In the genomic region with DNA sequence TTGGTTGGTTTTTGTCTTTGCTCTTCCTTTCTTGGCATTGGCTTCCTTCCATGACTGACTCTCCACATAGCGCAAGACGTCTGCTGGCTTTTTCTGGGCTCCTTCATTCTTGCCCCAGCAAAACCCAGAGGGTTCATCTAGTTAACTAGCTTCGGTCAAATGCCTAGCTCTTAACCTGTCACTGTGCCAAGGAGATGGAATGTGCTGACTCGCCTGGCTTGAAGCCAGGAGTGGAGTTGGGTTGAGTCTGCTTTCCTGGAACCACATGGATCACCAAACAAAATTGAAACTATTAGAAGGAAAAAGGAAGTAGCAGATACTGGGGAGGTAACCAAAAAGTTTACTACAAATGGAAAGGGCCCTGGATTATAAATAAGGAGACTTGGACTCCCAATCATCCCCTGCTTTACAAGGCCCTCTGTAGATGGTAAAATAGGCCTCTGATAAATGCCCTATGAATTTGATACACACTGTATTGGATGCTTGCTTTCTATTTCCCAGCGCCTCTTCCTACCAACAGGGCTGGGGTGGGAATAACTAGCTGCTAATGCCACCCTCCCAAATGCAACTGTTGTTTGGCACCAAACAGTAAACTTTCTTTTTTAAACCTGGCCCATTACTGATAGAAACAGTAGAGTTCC, we compare ENCODE assay signal across 10 cellular contexts. TPM values are rescaled to one million over a fixed set of nuclear protein-coding genes. Genes with fewer than 3 reads are reported as not detected.
DNase-seq lines count a peak whose midpoint lies in the region; ATAC-seq, FAIRE-seq and TF ChIP-seq lines count a peak whose summit lies in the region.
"Had no signal": no experiment of that assay in that cellular context is flagged by ENCODE, and none has a peak within 500 bp of the region (broad histone marks: within the 10 kb centered on the region; RNA-seq: fewer than 3 reads in every experiment).

No MANE protein-coding gene starts in this region.

- H3K4ac ChIP-seq in H1 (replicated peaks; ENCODE audit: insufficient read length, low read depth, low read length): no peak overlapping the region

- no peak overlapping the region for H2BK15ac ChIP-seq in H1 (ENCODE audit: low read length)

- no peak for TF ChIP-seq CTCF in H1 (IDR thresholded peaks at IDR 0.05; ENCODE audit: control extremely low read depth in 1 of 3, insufficient read depth in 1 of 3, low read depth in 1 of 3, low read length in 3 of 3)

- no peaks in the 10 kb centered on the region for H3K79me1 ChIP-seq in H1 (ENCODE audit: low read depth, low read length)

- H3K27ac Mint-ChIP-seq in naive thymus-derived CD4-positive, alpha-beta T cell: peak overlapping the region in 7 of 9 donors; percentile 11 to 95 (median 66)
- H3K27ac Mint-ChIP-seq in activated CD4-positive, alpha-beta T cell treated with anti-CD3 and anti-CD28 coated beads, Interleukin-2, amount 10 ng/mL, durations not matched to agents 7 days and 5 days: no peak overlapping the region

- no peak overlapping the region for H3K27ac ChIP-seq in H1 (ENCODE audit: low read depth, low read length)
- H3K27ac ChIP-seq in naive thymus-derived CD4-positive, alpha-beta T cell (ENCODE audit: low read depth, low read length): no peak overlapping the region

- H2AFZ ChIP-seq in H1 (ENCODE audit: low read length): no peak overlapping the region

- H3K23me2 ChIP-seq in H1 (ENCODE audit: low read depth, low read length): no peaks in the 10 kb centered on the region

- no peak overlapping the region for H4K91ac ChIP-seq in H1 (replicated peaks; ENCODE audit: insufficient read length, low read length)

- FAIRE-seq in H1 (lab: Jason Lieb, UNC): no peak

- no peak overlapping the region for H3K23ac ChIP-seq in H1 (ENCODE audit: insufficient read length)

- H3K14ac ChIP-seq in H1 (ENCODE audit: insufficient read length): no peak overlapping the region

- peaks cover 0 to 30% of the 10 kb centered on the region in 2 experiments; a peak in 2 of 4 replicates for H3K79me2 ChIP-seq in H1 (ENCODE audit: control insufficient read depth in 1 of 2, insufficient read depth in 2 of 2, low read length in 2 of 2)

- H3K36me3 ChIP-seq in H1 (ENCODE audit: control insufficient read depth in 2 of 4, insufficient read depth in 4 of 4, low read length in 3 of 4): peaks cover 0 to 16% (median 5%) of the 10 kb centered on the region in 4 experiments; a peak in 5 of 8 replicates
- peaks cover 0 to 18% (median 0%) of the 10 kb centered on the region in 3 experiments for H3K36me3 ChIP-seq in naive thymus-derived CD4-positive, alpha-beta T cell (ENCODE audit: control insufficient read depth in 2 of 3, insufficient read depth in 3 of 3, low read length in 3 of 3)

- H3K4me1 ChIP-seq in H1 (replicated peaks in 1 of 4; ENCODE audit: control insufficient read depth in 3 of 4, insufficient read depth in 4 of 4, low read length in 3 of 4): no peaks in the 10 kb centered on the region; a peak in 1 of 7 replicates
- H3K4me1 ChIP-seq in naive thymus-derived CD4-positive, alpha-beta T cell (ENCODE audit: control insufficient read depth in 2 of 2, insufficient read depth in 2 of 2, low read length in 2 of 2): peaks cover 21 to 49% of the 10 kb centered on the region in 2 donors

- 95% methylated on average over 5 of the region's 5 CpGs; no CpG with 5 or more reads in 1 of the 2 experiments for WGBS in H1 (ENCODE audit: extremely low coverage in 1 of 2, insufficient coverage in 1 of 2, insufficient read length in 1 of 2, insufficient replicate concordance in 2 of 2, low coverage in 1 of 2, low lambda C conversion rate in 2 of 2, missing lambda C conversion rate in 1 of 2), 2 experiments

- CTCF ChIA-PET in H1 (lab: Charles Lee; ENCODE audit: partially characterized antibody): interaction anchor here (0.8 to 3.8 kb wide), 8 partner anchors 8 to 185 kb away, joined by 3 to 14 read pairs (median 4); partner anchors contain the start of gene MALT1
- CTCF ChIA-PET in naive thymus-derived CD4-positive, alpha-beta T cell (lab: Charles Lee): interaction anchor here (1.1 to 1.4 kb wide), 2 partner anchors 11 to 26 kb away, joined by 3 to 4 read pairs; no protein-coding TSS in a partner anchor
- CTCF ChIA-PET in activated CD4-positive, alpha-beta T cell treated with anti-CD3 and anti-CD28 coated beads, Interleukin-2, amount 10 ng/mL, durations not matched to agents 7 days and 5 days (lab: Charles Lee): interaction anchor here (0.8 to 1.4 kb wide), 3 partner anchors 10 to 142 kb away, joined by 3 to 4 read pairs (median 3); partner anchors contain the start of gene MALT1

- no peak overlapping the region for H3K18ac ChIP-seq in H1 (ENCODE audit: extremely low read depth, low read length)

- no peaks in the 10 kb centered on the region for H3K9me3 ChIP-seq in H1 (ENCODE audit: insufficient read depth in 2 of 2, low read depth in 1 of 2, low read length in 1 of 2)
- no peaks in the 10 kb centered on the region for H3K9me3 ChIP-seq in naive thymus-derived CD4-positive, alpha-beta T cell (ENCODE audit: control insufficient read depth in 2 of 3, low read length in 3 of 3)
- H3K9me3 ChIP-seq: upper lobe of left lung had no signal

- DNase-seq in DMS 273 (lab: John Stamatoyannopoulos, UW; ENCODE audit: unreplicated experiment): peak; percentile 78
- peak; percentile 81 for DNase-seq in NCI-H226
- DNase-seq in H1 (ENCODE audit: low read depth in 1 of 2, low spot score in 2 of 2): no peak
- DNase-seq in naive thymus-derived CD4-positive, alpha-beta T cell: no peak
- no peak for DNase-seq in activated effector memory CD4-positive, alpha-beta T cell treated with Interleukin-2 at 50 U/mL for 16 hours
- no peak for DNase-seq in stimulated activated CD4-positive, alpha-beta T cell treated with anti-CD3 and anti-CD28 coated beads, Interleukin-4, amount 100 ng/mL, for 4 hours
- no peak for DNase-seq in activated CD4-positive, alpha-beta T cell treated with anti-CD3 and anti-CD28 coated beads, Interleukin-2, amount 10 ng/mL, durations not matched to agents 7 days and 5 days
- DNase-seq in NCI-H524 (lab: John Stamatoyannopoulos, UW): no peak

- ATAC-seq in naive thymus-derived CD4-positive, alpha-beta T cell: no peak

- H4K5ac ChIP-seq in H1 (ENCODE audit: insufficient read length, low read depth, low read length): no peak overlapping the region

- H4K8ac ChIP-seq in H1 (ENCODE audit: extremely low read depth, insufficient read depth, low read length): no peak overlapping the region

- peaks cover 0 to 1% (median 0%) of the 10 kb centered on the region in 11 donors for H3K9me3 Mint-ChIP-seq in naive thymus-derived CD4-positive, alpha-beta T cell
- no peaks in the 10 kb centered on the region for H3K9me3 Mint-ChIP-seq in activated CD4-positive, alpha-beta T cell treated with anti-CD3 and anti-CD28 coated beads, Interleukin-2, amount 10 ng/mL, durations not matched to agents 7 days and 5 days

- no peak overlapping the region for H2BK120ac ChIP-seq in H1 (replicated peaks; ENCODE audit: low read depth, low read length)

- H3K4me3 ChIP-seq in H1 (ENCODE audit: extremely low read depth in 1 of 4, insufficient read depth in 2 of 4, low read depth in 3 of 4, low read length in 4 of 4): no peak overlapping the region
- no peak overlapping the region for H3K4me3 ChIP-seq in naive thymus-derived CD4-positive, alpha-beta T cell (ENCODE audit: low read length)
- H3K4me3 ChIP-seq: upper lobe of left lung had no signal

- no peak overlapping the region for H2BK20ac ChIP-seq in H1 (ENCODE audit: low read length)

- no peak overlapping the region for H2AK5ac ChIP-seq in H1 (ENCODE audit: low read depth, low read length)

- no peak overlapping the region for H2BK5ac ChIP-seq in H1 (ENCODE audit: low read depth, low read length)

- no peak overlapping the region for H3K4me2 ChIP-seq in H1 (ENCODE audit: insufficient read depth in 1 of 2, low read depth in 2 of 2, low read length in 2 of 2)

- no peaks in the 10 kb centered on the region for H3K27me3 ChIP-seq in H1 (replicated peaks in 1 of 4; ENCODE audit: control insufficient read depth in 3 of 4, extremely low read depth in 1 of 4, insufficient read depth in 3 of 4, low read length in 3 of 4)
- no peaks in the 10 kb centered on the region for H3K27me3 ChIP-seq in naive thymus-derived CD4-positive, alpha-beta T cell (ENCODE audit: control insufficient read depth in 2 of 2, insufficient read depth in 2 of 2, low read length in 2 of 2)
- H3K27me3 ChIP-seq: upper lobe of left lung had no signal

- no peak overlapping the region for H3K56ac ChIP-seq in H1 (replicated peaks; ENCODE audit: insufficient read length, low read depth, low read length)

- no peak overlapping the region for H2BK12ac ChIP-seq in H1 (ENCODE audit: low read depth, low read length)

- POLR2A ChIA-PET in H1 (lab: Charles Lee; ENCODE audit: partially characterized antibody): interaction anchor here (2.5 kb wide), 1 partner anchor 11 kb away, joined by 20 read pairs; the partner anchor contains the start of gene MALT1
- POLR2A ChIA-PET in naive thymus-derived CD4-positive, alpha-beta T cell (lab: Charles Lee): interaction anchor here (1.0 to 13.3 kb wide), 3 partner anchors 9 to 59 kb away, joined by 3 to 236 read pairs (median 11); partner anchors contain the start of gene MALT1
- POLR2A ChIA-PET in activated CD4-positive, alpha-beta T cell treated with anti-CD3 and anti-CD28 coated beads, Interleukin-2, amount 10 ng/mL, durations not matched to agents 7 days and 5 days (lab: Charles Lee): interaction anchor here (0.5 kb wide), 1 partner anchor 18 kb away, joined by 6 read pairs; no protein-coding TSS in a partner anchor

- peaks cover 0 to 1% of the 10 kb centered on the region in 2 experiments for H4K20me1 ChIP-seq in H1 (replicated peaks in 1 of 2; ENCODE audit: control insufficient read depth in 1 of 2, insufficient read depth in 2 of 2, low read length in 2 of 2)

- H3K4me3 Mint-ChIP-seq in naive thymus-derived CD4-positive, alpha-beta T cell: peak overlapping the region in 1 of 10 donors; percentile 38
- no peak overlapping the region for H3K4me3 Mint-ChIP-seq in activated CD4-positive, alpha-beta T cell treated with anti-CD3 and anti-CD28 coated beads, Interleukin-2, amount 10 ng/mL, durations not matched to agents 7 days and 5 days

- TF ChIP-seq EP300 in H1 (IDR thresholded peaks at IDR 0.05; ENCODE audit: borderline replicate concordance in 1 of 2, low read depth in 2 of 2, low read length in 2 of 2): no peak

- no peak for TF ChIP-seq POLR2A in H1 (IDR thresholded peaks at IDR 0.05; ENCODE audit: control extremely low read depth in 1 of 2, low read depth in 2 of 2, low read length in 2 of 2)

- peaks cover 32 to 95% (median 88%) of the 10 kb centered on the region in 7 donors for H3K4me1 Mint-ChIP-seq in naive thymus-derived CD4-positive, alpha-beta T cell
- H3K4me1 Mint-ChIP-seq in activated CD4-positive, alpha-beta T cell treated with anti-CD3 and anti-CD28 coated beads, Interleukin-2, amount 10 ng/mL, durations not matched to agents 7 days and 5 days: peaks cover 47% of the 10 kb centered on the region

- H3K27me3 Mint-ChIP-seq in naive thymus-derived CD4-positive, alpha-beta T cell: no peaks in the 10 kb centered on the region
- H3K27me3 Mint-ChIP-seq in activated CD4-positive, alpha-beta T cell treated with anti-CD3 and anti-CD28 coated beads, Interleukin-2, amount 10 ng/mL, durations not matched to agents 7 days and 5 days: no peaks in the 10 kb centered on the region

- intact Hi-C loops in naive thymus-derived CD4-positive, alpha-beta T cell (cut with micrococcal nuclease): no loop called here

- no peak overlapping the region for H3K9ac ChIP-seq in H1 (replicated peaks in 1 of 4; ENCODE audit: extremely low read depth in 1 of 4, low read depth in 3 of 4, low read length in 3 of 4)

- TF ChIP-seq RAD21 in H1 (IDR thresholded peaks at IDR 0.05 in 1 of 2, conservative IDR thresholded peaks at IDR 0.05 in 1 of 2; ENCODE audit: low read depth in 2 of 2, low read length in 2 of 2): no peak

- peaks cover 0 to 62% (median 43%) of the 10 kb centered on the region in 5 donors for H3K36me3 Mint-ChIP-seq in naive thymus-derived CD4-positive, alpha-beta T cell
- peaks cover 66% of the 10 kb centered on the region for H3K36me3 Mint-ChIP-seq in activated CD4-positive, alpha-beta T cell treated with anti-CD3 and anti-CD28 coated beads, Interleukin-2, amount 10 ng/mL, durations not matched to agents 7 days and 5 days (ENCODE audit: low read depth)

RNA-seq across cellular contexts. Expression of gene MALT1, which starts 11.3 kb away (rescaled TPM):
- 25.9 and 26.1 TPM in 2 replicates for total RNA-seq in H1 (2021; fragmentation: NEBNext Ultra II Directional; extraction: Animal tissue kit (Norgen Biotek cat#: 25700))
- polyA plus RNA-seq in H1 (2011; rRNA removed): 5.2 and 10.7 TPM in 2 replicates
- polyA plus RNA-seq in H1 (2011; cell fraction: cytosol; rRNA removed): 8.3 TPM
- polyA plus RNA-seq in H1 (2011; cell fraction: nucleus; rRNA removed): 7.2 TPM
- 7.3 to 17.1 TPM (median 11.3 TPM) in 4 replicates for polyA plus RNA-seq in H1 (2012, experiment 1 of 2)
- polyA plus RNA-seq in H1 (2012, experiment 2 of 2): 0.85 TPM
- 7.6 TPM for polyA plus RNA-seq in H1 (2013, experiment 1 of 2)
- 6.7 TPM for polyA plus RNA-seq in H1 (2013, experiment 2 of 2)
- 19.9 and 38.4 TPM in 2 replicates for polyA minus RNA-seq in H1 (2011; rRNA and poly(A)+ RNA removed)
- polyA minus RNA-seq in H1 (2011; cell fraction: cytosol; rRNA and poly(A)+ RNA removed): 12.1 TPM
- 28.0 TPM for polyA minus RNA-seq in H1 (2011; cell fraction: nucleus; rRNA and poly(A)+ RNA removed)
- 100 to 1,000 TPM in 1 of 5 experiments, 10 to 100 TPM in 4; 50.0 to 101 (median 80.0) TPM for total RNA-seq in naive thymus-derived CD4-positive, alpha-beta T cell
- polyA plus RNA-seq in naive thymus-derived CD4-positive, alpha-beta T cell: 10 to 100 TPM; 43.8 to 52.1 TPM
- total RNA-seq in activated CD4-positive, alpha-beta T cell treated with anti-CD3 and anti-CD28 coated beads, Interleukin-2, amount 10 ng/mL, durations not matched to agents 7 days and 5 days: 10 to 100 TPM; 52.1 to 57.0 TPM

RNA-seq across cellular contexts. Expression of gene ALPK2, which starts 53.7 kb away (rescaled TPM):
- 0.38 and 0.41 TPM in 2 replicates for total RNA-seq in H1 (2021; fragmentation: NEBNext Ultra II Directional; extraction: Animal tissue kit (Norgen Biotek cat#: 25700))
- 0.09 and 0.13 TPM in 2 replicates for polyA plus RNA-seq in H1 (2011; rRNA removed)
- 0.31 TPM for polyA plus RNA-seq in H1 (2011; cell fraction: cytosol; rRNA removed)
- polyA plus RNA-seq in H1 (2011; cell fraction: nucleus; rRNA removed): 0.19 TPM
- polyA plus RNA-seq in H1 (2012, experiment 1 of 2): 0.15 to 0.65 TPM (median 0.39 TPM) in 4 replicates
- polyA plus RNA-seq in H1 (2012, experiment 2 of 2): not detected
- 0.12 TPM for polyA plus RNA-seq in H1 (2013, experiment 1 of 2)
- polyA plus RNA-seq in H1 (2013, experiment 2 of 2): 0.28 TPM
- 0.49 and 0.54 TPM in 2 replicates for polyA minus RNA-seq in H1 (2011; rRNA and poly(A)+ RNA removed)
- polyA minus RNA-seq in H1 (2011; cell fraction: cytosol; rRNA and poly(A)+ RNA removed): 1.6 TPM
- 1.3 TPM for polyA minus RNA-seq in H1 (2011; cell fraction: nucleus; rRNA and poly(A)+ RNA removed)
- total RNA-seq in naive thymus-derived CD4-positive, alpha-beta T cell: 1 to 10 TPM in 1 of 5 experiments, under 1 TPM in 3, not detected in 1; 0.19 to 1.6 (median 0.28) TPM
- not detected for polyA plus RNA-seq in naive thymus-derived CD4-positive, alpha-beta T cell
- not detected for total RNA-seq in activated CD4-positive, alpha-beta T cell treated with anti-CD3 and anti-CD28 coated beads, Interleukin-2, amount 10 ng/mL, durations not matched to agents 7 days and 5 days
- total RNA-seq: T-helper 2 cell treated with Interferon-gamma antibody and Interleukin-4, amounts not matched to agents 100 ng/mL and 5 ng/mL, for 36 hours had no signal

Comparison
In these comparisons a context has a peak if more than half of its experiments do, and no peak if none do; other contexts are left out.
1. DNase-seq: peak in DMS 273 (single experiment) and NCI-H226 (single experiment); none in H1 (0 of 2), naive thymus-derived CD4-positive, alpha-beta T cell (0 of 9), activated effector memory CD4-positive, alpha-beta T cell treated with Interleukin-2 at 50 U/mL for 16 hours (single experiment), stimulated activated CD4-positive, alpha-beta T cell treated with anti-CD3 and anti-CD28 coated beads, Interleukin-4, amount 100 ng/mL, for 4 hours (0 of 2), activated CD4-positive, alpha-beta T cell treated with anti-CD3 and anti-CD28 coated beads, Interleukin-2, amount 10 ng/mL, durations not matched to agents 7 days and 5 days (single experiment) and NCI-H524 (0 of 2).